In genomic region chr7:96838481-96838880, GRCh38 we compare ENCODE assay signal across 19 cellular contexts.
A peak's percentile ranks its signal among the peaks of the same experiment; 100 is the strongest.
DNase-seq lines count a peak whose midpoint lies in the region; ATAC-seq and TF ChIP-seq lines count a peak whose summit lies in the region.
"Had no signal": no experiment of that assay in that cellular context is flagged by ENCODE, and none has a peak within 500 bp of the region (broad histone marks: within the 10 kb centered on the region; RNA-seq: fewer than 3 reads in every experiment).

No MANE protein-coding gene starts in this region.

- H4K20me1 ChIP-seq in DND-41 (ENCODE audit: insufficient read depth, low read length) (no peaks in the 10 kb centered on the region), neural progenitor cell (ENCODE audit: low read depth) (no peaks in the 10 kb centered on the region)

- no peaks in the 10 kb centered on the region for H3K79me2 ChIP-seq in DND-41 (ENCODE audit: insufficient read depth, low read length)
- H3K79me2 ChIP-seq in neural progenitor cell (ENCODE audit: low read depth) = no peaks in the 10 kb centered on the region

- H3K4me3 ChIP-seq in DND-41 (ENCODE audit: low read depth in 1 of 2, low read length in 2 of 2) = no peak overlapping the region
- no peak overlapping the region for H3K4me3 ChIP-seq in right lobe of liver
- no peak overlapping the region for H3K4me3 ChIP-seq in neural progenitor cell
- H3K4me3 ChIP-seq: A549, GM23248 had no signal

- H3K27ac Mint-ChIP-seq in activated naive CD8-positive, alpha-beta T cell = no peak overlapping the region
- no peak overlapping the region for H3K27ac Mint-ChIP-seq in activated naive CD8-positive, alpha-beta T cell treated with anti-CD3 and anti-CD28 coated beads for 36 hours
- H3K27ac Mint-ChIP-seq in neural progenitor cell = no peak overlapping the region

- H2AFZ ChIP-seq in DND-41 (ENCODE audit: low read depth, low read length) = no peak overlapping the region
- no peak overlapping the region for H2AFZ ChIP-seq in neural progenitor cell (replicated peaks)
- H2AFZ ChIP-seq: GM23248 had no signal

- TF ChIP-seq CTCF in DND-41 (IDR thresholded peaks at IDR 0.05; ENCODE audit: borderline replicate concordance, extremely low read depth, low read length, poor library complexity, severe bottlenecking) = no peak
- peak in 1 of 4 donors; percentile 16 for TF ChIP-seq CTCF in right lobe of liver (IDR thresholded peaks at IDR 0.05)
- TF ChIP-seq CTCF in neural progenitor cell (IDR thresholded peaks at IDR 0.05) = no peak

- peaks cover 37% of the 10 kb centered on the region for H3K4me1 ChIP-seq in DND-41 (ENCODE audit: insufficient read depth, low read length)
- no peaks in the 10 kb centered on the region for H3K4me1 ChIP-seq in right lobe of liver
- H3K4me1 ChIP-seq in neural progenitor cell = peaks cover 11% of the 10 kb centered on the region
- H3K4me1 ChIP-seq: A549 had no signal

- H3K4me1 Mint-ChIP-seq in activated naive CD8-positive, alpha-beta T cell (ENCODE audit: low read depth) = peaks cover 40% of the 10 kb centered on the region
- peaks cover 34% of the 10 kb centered on the region for H3K4me1 Mint-ChIP-seq in activated naive CD8-positive, alpha-beta T cell treated with anti-CD3 and anti-CD28 coated beads for 36 hours
- peaks cover 7% of the 10 kb centered on the region for H3K4me1 Mint-ChIP-seq in neural progenitor cell
- H3K4me1 Mint-ChIP-seq: H9 had no signal

- peaks cover 50% of the 10 kb centered on the region for H3K27me3 Mint-ChIP-seq in activated naive CD8-positive, alpha-beta T cell
- H3K27me3 Mint-ChIP-seq in activated naive CD8-positive, alpha-beta T cell treated with anti-CD3 and anti-CD28 coated beads for 36 hours = peaks cover 75% of the 10 kb centered on the region
- H3K27me3 Mint-ChIP-seq in neural progenitor cell (ENCODE audit: insufficient read depth, low read depth) = no peaks in the 10 kb centered on the region

- H3K4me3 Mint-ChIP-seq in activated naive CD8-positive, alpha-beta T cell = peak overlapping the region; percentile 58
- no peak overlapping the region for H3K4me3 Mint-ChIP-seq in activated naive CD8-positive, alpha-beta T cell treated with anti-CD3 and anti-CD28 coated beads for 36 hours
- no peak overlapping the region for H3K4me3 Mint-ChIP-seq in neural progenitor cell
- H3K4me3 Mint-ChIP-seq: H9 had no signal

- H3K4me2 ChIP-seq in DND-41 (ENCODE audit: insufficient read depth, low read length) (peak overlapping the region; percentile 30; the same call in 1 of the 2 replicates), neural progenitor cell (peak overlapping the region; percentile 2)
- H3K4me2 ChIP-seq: A549 had no signal

- H3K36me3 ChIP-seq in DND-41 (ENCODE audit: insufficient read depth, low read length) (no peaks in the 10 kb centered on the region), right lobe of liver (no peaks in the 10 kb centered on the region), neural progenitor cell (no peaks in the 10 kb centered on the region)

- H3K9me3 ChIP-seq in DND-41 (ENCODE audit: insufficient read depth, low read length, severe bottlenecking) (no peaks in the 10 kb centered on the region), right lobe of liver (no peaks in the 10 kb centered on the region), neural progenitor cell (ENCODE audit: low read depth) (no peaks in the 10 kb centered on the region)
- H3K9me3 ChIP-seq: A549 had no signal

- no peak for TF ChIP-seq POLR2A in right lobe of liver (IDR thresholded peaks at IDR 0.05)

- H3K27ac ChIP-seq in DND-41 (ENCODE audit: low read length) (no peak overlapping the region), right lobe of liver (no peak overlapping the region), neural progenitor cell (no peak overlapping the region)
- H3K27ac ChIP-seq: A549, GM23248 had no signal

- H3K9me3 Mint-ChIP-seq in activated naive CD8-positive, alpha-beta T cell (ENCODE audit: low read depth) = no peaks in the 10 kb centered on the region
- H3K9me3 Mint-ChIP-seq in activated naive CD8-positive, alpha-beta T cell treated with anti-CD3 and anti-CD28 coated beads for 36 hours = peaks cover 2% of the 10 kb centered on the region
- H3K9me3 Mint-ChIP-seq in neural progenitor cell = no peaks in the 10 kb centered on the region
- H3K9me3 Mint-ChIP-seq: H9 had no signal

- H3K9ac ChIP-seq in DND-41 (ENCODE audit: low read depth, low read length) (no peak overlapping the region), neural progenitor cell (no peak overlapping the region)
- H3K9ac ChIP-seq: GM23248 had no signal

- ATAC-seq in DND-41 (ENCODE audit: insufficient read depth, low read depth) (no peak), right lobe of liver (peak; percentile 25 to 86 (median 66))
- ATAC-seq: A549 had no signal

- 50% methylated on average over 7 of the region's 7 CpGs for WGBS in right lobe of liver (ENCODE audit: insufficient coverage, low coverage, low lambda C conversion rate, missing lambda C conversion rate)

- no peak for DNase-seq in activated naive CD8-positive, alpha-beta T cell treated with anti-CD3 and anti-CD28 coated beads for 36 hours
- DNase-seq in DND-41 = no peak
- peak in 1 of 3 donors; percentile 45 for DNase-seq in right lobe of liver
- DNase-seq in neural progenitor cell (ENCODE audit: low spot score) = peak; percentile 16
- DNase-seq in anterior cingulate cortex (lab: John Stamatoyannopoulos, UW) = no peak
- no peak for DNase-seq in SIG-M5 (lab: John Stamatoyannopoulos, UW)
- DNase-seq: GM23248, H9, Karpas-422, NCI-H1092, NCI-H1417 treated with DMSO at 0.1 percent for 48 hours, NCI-H187 treated with DMSO at 0.1 percent for 48 hours, NCI-H2107, NCI-H446 treated with DMSO at 0.1 percent for 48 hours, NCI-H526 treated with DMSO at 0.1 percent for 48 hours, Right ventricle myocardium superior, RPMI8226 had no signal

- H3K36me3 Mint-ChIP-seq in activated naive CD8-positive, alpha-beta T cell = no peaks in the 10 kb centered on the region
- no peaks in the 10 kb centered on the region for H3K36me3 Mint-ChIP-seq in activated naive CD8-positive, alpha-beta T cell treated with anti-CD3 and anti-CD28 coated beads for 36 hours
- H3K36me3 Mint-ChIP-seq in neural progenitor cell = no peaks in the 10 kb centered on the region

- intact Hi-C loops in right lobe of liver (cut with DNase I) = no loop called here

- H3F3A ChIP-seq in neural progenitor cell (ENCODE audit: low read depth) = no peaks in the 10 kb centered on the region

- H3K27me3 ChIP-seq in DND-41 (ENCODE audit: insufficient read depth, low read length, poor library complexity) (no peaks in the 10 kb centered on the region), right lobe of liver (no peaks in the 10 kb centered on the region), neural progenitor cell (no peaks in the 10 kb centered on the region)
